In the genomic region with DNA sequence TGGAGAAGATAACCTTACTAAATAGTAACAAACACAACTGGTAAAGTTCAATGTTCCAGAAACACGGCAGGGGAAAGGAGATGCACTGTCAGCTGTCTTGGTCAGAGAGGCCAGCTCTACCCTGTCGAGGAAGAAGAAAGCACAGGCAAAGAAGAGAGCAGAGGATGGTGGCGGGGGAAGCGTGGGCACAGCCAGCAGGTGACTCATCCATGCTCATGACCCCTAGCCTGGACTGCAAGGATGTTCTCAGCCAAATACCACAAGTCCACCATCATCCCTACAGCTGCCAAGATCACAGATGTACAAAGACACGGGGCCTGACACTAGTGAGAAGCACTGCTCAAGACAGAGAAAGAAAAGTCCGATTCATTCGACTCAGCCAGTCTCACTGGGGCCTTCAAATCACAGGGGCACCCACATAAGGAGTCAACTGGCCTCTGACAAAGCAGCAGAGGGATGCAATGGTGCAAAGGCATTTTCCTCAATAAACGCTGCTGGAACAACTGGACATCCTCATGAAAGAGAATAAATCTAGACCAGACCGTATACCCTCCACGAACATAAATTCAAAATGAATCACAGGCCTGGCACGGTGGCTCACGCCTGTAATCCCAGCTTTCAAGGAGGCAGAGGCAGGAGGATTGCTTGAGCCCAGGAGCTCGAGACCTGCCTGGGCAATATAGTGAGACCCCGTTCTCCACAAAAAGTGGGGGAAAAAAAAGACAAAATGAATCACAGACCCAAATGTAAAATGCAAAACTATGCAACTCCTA, we compare ENCODE assay signal across 12 cellular contexts. TPM values are rescaled to one million over a fixed set of nuclear protein-coding genes. Genes with fewer than 3 reads are reported as not detected.
DNase-seq lines count a peak whose midpoint lies in the region; ATAC-seq and TF ChIP-seq lines count a peak whose summit lies in the region.
"Had no signal": no experiment of that assay in that cellular context is flagged by ENCODE, and none has a peak within 500 bp of the region (broad histone marks: within the 10 kb centered on the region; RNA-seq: fewer than 3 reads in every experiment).

No MANE protein-coding gene starts in this region.

- H3K9me3 ChIP-seq in PC-9 (ENCODE audit: insufficient read depth, low read depth) (no peaks in the 10 kb centered on the region), osteoblast (ENCODE audit: low read depth, low read length) (no peaks in the 10 kb centered on the region)

- H3K9me2 ChIP-seq in PC-9 (ENCODE audit: insufficient read depth): no peaks in the 10 kb centered on the region

- H3K4me1 ChIP-seq in PC-9 (replicated peaks; ENCODE audit: insufficient read depth) (peaks cover 12% of the 10 kb centered on the region), osteoblast (ENCODE audit: insufficient read depth, low read length) (peaks cover 29% of the 10 kb centered on the region)

- no peaks in the 10 kb centered on the region for H3K9me3 Mint-ChIP-seq in mesothelial cell of epicardium
- H3K9me3 Mint-ChIP-seq in Calu3 (ENCODE audit: low read depth, unreplicated experiment): no peaks in the 10 kb centered on the region
- H3K9me3 Mint-ChIP-seq: activated naive CD4-positive, alpha-beta T cell treated with anti-CD3 and anti-CD28 coated beads, Interleukin-2, amount 50 U/mL, for 72 hours had no signal

- H3K4me1 Mint-ChIP-seq in mesothelial cell of epicardium: peaks cover 7% of the 10 kb centered on the region
- peaks cover 8% of the 10 kb centered on the region for H3K4me1 Mint-ChIP-seq in Calu3 (ENCODE audit: low read depth, unreplicated experiment)

- H3K27ac ChIP-seq in PC-9 (no peak overlapping the region), osteoblast (ENCODE audit: low read depth, low read length) (peak overlapping the region; percentile 80)
- H3K27ac ChIP-seq: parathyroid adenoma had no signal

- H3K27me3 Mint-ChIP-seq in mesothelial cell of epicardium (ENCODE audit: low read depth) (no peaks in the 10 kb centered on the region), Calu3 (ENCODE audit: unreplicated experiment) (no peaks in the 10 kb centered on the region)

- in situ Hi-C loops in Caki2 (cut with HindIII; ENCODE audit: low pct_unique_long_range_greater_than_20kb, low sequenced_read_pairs): no loop called here

- H3K36me3 Mint-ChIP-seq in mesothelial cell of epicardium (peaks cover 21% of the 10 kb centered on the region), Calu3 (ENCODE audit: insufficient read depth, unreplicated experiment) (peaks cover 85% of the 10 kb centered on the region)

- peaks cover 14% of the 10 kb centered on the region; the same call in 1 of the 2 replicates for H3F3A ChIP-seq in PC-9 (ENCODE audit: insufficient read depth, low read depth)

- H3K79me2 ChIP-seq in PC-9 (ENCODE audit: low read depth) (peaks cover 37% of the 10 kb centered on the region), osteoblast (ENCODE audit: insufficient read depth, low read length) (peaks cover 46% of the 10 kb centered on the region)
- H3K79me2 ChIP-seq: parathyroid adenoma had no signal

- no peak overlapping the region for H3K4me2 ChIP-seq in PC-9
- H3K4me2 ChIP-seq in osteoblast (ENCODE audit: insufficient read depth, low read length): peak overlapping the region; percentile 71

- DNase-seq in Caki2 (ENCODE audit: low read depth) (peak; percentile 67), PC-9 (peak; percentile 39 to 50), epithelial cell of esophagus (ENCODE audit: low read depth) (peak; percentile 46), osteoblast (ENCODE audit: insufficient read length, low spot score, missing footprints) (peak; percentile 100), mesothelial cell of epicardium (ENCODE audit: low spot score in 2 of 2, unreplicated experiment in 2 of 2) (no peak), DMS153 (lab: John Stamatoyannopoulos, UW) (no peak), Calu3 (no peak)
- DNase-seq: GDM1, NCI-H187 treated with DMSO at 0.1 percent for 48 hours had no signal

- POLR2A ChIA-PET in PC-9 (lab: Charles Lee; ENCODE audit: unreplicated experiment): no interaction called here

- H3K4me3 Mint-ChIP-seq in mesothelial cell of epicardium (no peak overlapping the region), Calu3 (ENCODE audit: low read depth, unreplicated experiment) (no peak overlapping the region)

- CTCF ChIA-PET in PC-9 (lab: Charles Lee): no interaction called here
- CTCF ChIA-PET in Calu3 (lab: Charles Lee): no interaction called here

- peaks cover 32% of the 10 kb centered on the region for H3K36me3 ChIP-seq in PC-9 (ENCODE audit: low read depth)
- peaks cover 63% of the 10 kb centered on the region for H3K36me3 ChIP-seq in osteoblast (ENCODE audit: insufficient read depth, low read length)

- TF ChIP-seq CTCF in PC-9 (conservative IDR thresholded peaks at IDR 0.05) (no peak), epithelial cell of esophagus (IDR thresholded peaks at IDR 0.05; ENCODE audit: insufficient read depth, low read depth, low read length, missing control alignments) (no peak), osteoblast (IDR thresholded peaks at IDR 0.05; ENCODE audit: extremely low read depth, low read depth, low read length) (no peak), mesothelial cell of epicardium (IDR thresholded peaks at IDR 0.05; ENCODE audit: unreplicated experiment) (no peak), Calu3 (IDR thresholded peaks at IDR 0.05; ENCODE audit: unreplicated experiment) (no peak)

- no peak overlapping the region for H3K27ac Mint-ChIP-seq in mesothelial cell of epicardium
- no peak overlapping the region for H3K27ac Mint-ChIP-seq in Calu3 (ENCODE audit: unreplicated experiment)

- H3K4me3 ChIP-seq in PC-9: no peak overlapping the region
- H3K4me3 ChIP-seq in epithelial cell of esophagus (ENCODE audit: low read length): no peak overlapping the region
- peak overlapping the region; percentile 42 for H3K4me3 ChIP-seq in osteoblast (ENCODE audit: insufficient read depth, low read length)

- intact Hi-C loops in PC-9 (cut with micrococcal nuclease; ENCODE audit: unreplicated experiment) (no loop called here), Calu3 (cut with micrococcal nuclease; ENCODE audit: unreplicated experiment) (no loop called here)

- BruUV-seq in PC-9 (replicated peaks; lab: Mats Ljungman, UMichigan): no TSS peak
- no TSS peak for BruUV-seq in Calu3 (replicated peaks; lab: Mats Ljungman, UMichigan)

- peaks cover 17% of the 10 kb centered on the region; the same call in 1 of the 2 replicates for H4K20me1 ChIP-seq in PC-9 (ENCODE audit: insufficient read depth)
- no peaks in the 10 kb centered on the region for H4K20me1 ChIP-seq in osteoblast (ENCODE audit: insufficient read depth, low read length)

- no peak overlapping the region for H2AFZ ChIP-seq in PC-9
- H2AFZ ChIP-seq in osteoblast (ENCODE audit: low read length): peak overlapping the region; percentile 54
- H2AFZ ChIP-seq: parathyroid adenoma had no signal

- no peaks in the 10 kb centered on the region for H3K27me3 ChIP-seq in PC-9 (ENCODE audit: insufficient read depth, low read depth)
- H3K27me3 ChIP-seq in osteoblast (ENCODE audit: insufficient read depth, low read length): no peaks in the 10 kb centered on the region

- ATAC-seq in GM21723 (IDR thresholded peaks at IDR 0.05; ENCODE audit: unreplicated experiment): no peak

RNA-seq across cellular contexts. Expression of a gene that starts 5.6 kb away (rescaled TPM):
- total RNA-seq in Caki2 (2014; rRNA removed; shearing (Covaris generic); ENCODE audit: low replicate concordance): 93.0 and 140 TPM in 2 replicates
- total RNA-seq in PC-9 (2021): 183 and 191 TPM in 2 replicates
- total RNA-seq in osteoblast: 12.7 and 14.1 TPM in 2 replicates
- total RNA-seq in mesothelial cell of epicardium: 32.1 to 36.5 TPM (median 35.0 TPM) in 3 replicates
- 67.6 and 80.7 TPM in 2 replicates for total RNA-seq in Calu3 (2022)

RNA-seq across cellular contexts. Expression of a gene that starts 20.8 kb away (rescaled TPM):
- 31.9 and 41.0 TPM in 2 replicates for total RNA-seq in Caki2 (2014; rRNA removed; shearing (Covaris generic); ENCODE audit: low replicate concordance)
- 79.7 and 106 TPM in 2 replicates for total RNA-seq in PC-9 (2021)
- total RNA-seq in osteoblast: 16.6 and 18.6 TPM in 2 replicates
- 50.8 to 56.9 TPM (median 51.8 TPM) in 3 replicates for total RNA-seq in mesothelial cell of epicardium
- total RNA-seq in Calu3 (2022): 29.3 and 35.1 TPM in 2 replicates

RNA-seq across cellular contexts. Expression of a gene that starts 43.5 kb away (rescaled TPM):
- total RNA-seq in Caki2 (2014; rRNA removed; shearing (Covaris generic); ENCODE audit: low replicate concordance): 68.3 and 77.2 TPM in 2 replicates
- 162 and 177 TPM in 2 replicates for total RNA-seq in PC-9 (2021)
- total RNA-seq in osteoblast: 42.7 and 48.0 TPM in 2 replicates
- total RNA-seq in mesothelial cell of epicardium: 125 to 135 TPM (median 133 TPM) in 3 replicates
- 93.0 and 95.3 TPM in 2 replicates for total RNA-seq in Calu3 (2022)

RNA-seq across cellular contexts. Expression of a gene that starts 44.1 kb away (rescaled TPM):
- total RNA-seq in Caki2 (2014; rRNA removed; shearing (Covaris generic); ENCODE audit: low replicate concordance): 74.7 and 87.0 TPM in 2 replicates
- total RNA-seq in PC-9 (2021): 78.2 and 94.8 TPM in 2 replicates
- 43.3 and 43.4 TPM in 2 replicates for total RNA-seq in osteoblast
- total RNA-seq in mesothelial cell of epicardium: 45.7 to 51.5 TPM (median 50.1 TPM) in 3 replicates
- total RNA-seq in Calu3 (2022): 53.6 and 57.5 TPM in 2 replicates

RNA-seq across cellular contexts. Expression of a gene that starts 53.4 kb away (rescaled TPM):
- total RNA-seq in Caki2 (2014; rRNA removed; shearing (Covaris generic); ENCODE audit: low replicate concordance): 14.0 and 14.2 TPM in 2 replicates
- total RNA-seq in PC-9 (2021): 131 and 232 TPM in 2 replicates
- total RNA-seq in osteoblast: 14.1 and 15.6 TPM in 2 replicates
- 55.5 to 60.3 TPM (median 56.6 TPM) in 3 replicates for total RNA-seq in mesothelial cell of epicardium
- 51.1 and 53.3 TPM in 2 replicates for total RNA-seq in Calu3 (2022)

Comparison
In these comparisons a context has a peak if more than half of its experiments do, and no peak if none do; other contexts are left out.
1. DNase-seq: peak in Caki2 (single experiment), PC-9 (2 of 2), epithelial cell of esophagus (single experiment) and osteoblast (single experiment); none in mesothelial cell of epicardium (0 of 2), DMS153 (single experiment) and Calu3 (single experiment).